In the genomic region with DNA sequence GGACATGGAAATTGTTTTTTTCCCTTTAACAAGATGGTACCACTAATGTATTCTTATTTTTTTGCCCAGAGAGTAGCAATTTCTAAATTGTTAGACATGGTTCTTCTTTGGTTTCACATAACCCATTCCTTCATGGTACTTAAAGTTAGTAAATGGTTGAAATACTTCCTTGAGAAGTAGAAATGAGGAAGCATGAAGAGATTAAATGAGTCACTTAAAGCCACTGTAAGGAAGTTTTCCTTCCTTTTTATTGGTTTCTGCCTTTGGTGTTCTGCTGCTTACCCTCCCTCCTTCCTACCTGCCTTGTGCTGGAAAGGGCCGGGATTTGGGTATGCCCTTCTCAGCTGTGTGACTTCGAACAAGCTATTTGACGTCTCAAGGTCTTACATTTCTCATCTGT, we compare ENCODE assay signal across 13 cellular contexts.
"Had no signal": no experiment of that assay in that cellular context is flagged by ENCODE, and none has a peak within 500 bp of the region (broad histone marks: within the 10 kb centered on the region; RNA-seq: fewer than 3 reads in every experiment).

No MANE protein-coding gene starts in this region.

- H3K4me1 ChIP-seq: colonic mucosa, parathyroid adenoma, uterus had no signal

- H3K27ac ChIP-seq: colonic mucosa, parathyroid adenoma, uterus had no signal

- H3K9me3 ChIP-seq: colonic mucosa, uterus had no signal

- ATAC-seq: activated naive CD8-positive, alpha-beta T cell treated with anti-CD3 and anti-CD28 coated beads, Interleukin-2, amount 50 U/mL, for 24 hours had no signal

- H3K36me3 ChIP-seq: colonic mucosa, uterus had no signal

- H3K27me3 ChIP-seq: colonic mucosa, uterus had no signal

- H3K4me3 ChIP-seq: colonic mucosa, uterus had no signal

- DNase-seq: activated CD4-positive, alpha-beta memory T cell treated with anti-CD3 and anti-CD28 coated beads, Interleukin-2, amount 10 ng/mL, durations not matched to agents 7 days and 5 days; activated CD4-positive, alpha-beta T cell treated with anti-CD3 and anti-CD28 coated beads for 1 hour; activated CD8-positive, alpha-beta memory T cell treated with anti-CD3 and anti-CD28 coated beads, Interleukin-2, amount 50 U/mL, for 4 hours; activated naive CD4-positive, alpha-beta T cell; activated naive CD8-positive, alpha-beta T cell treated with anti-CD3 and anti-CD28 coated beads, Interleukin-2, amount 50 U/mL, for 24 hours; caudate nucleus; colonic mucosa; effector CD4-positive, alpha-beta T cell; foreskin melanocyte; stimulated activated CD4-positive, alpha-beta T cell treated with anti-CD3 and anti-CD28 coated beads, Interleukin-15, amount 100 ng/mL, for 24 hours; stimulated activated CD4-positive, alpha-beta T cell treated with anti-CD3 and anti-CD28 coated beads, Interleukin-4, amount 100 ng/mL, for 24 hours; uterus had no signal
